ENCODE assay signal across 8 cellular contexts in the genomic region with DNA sequence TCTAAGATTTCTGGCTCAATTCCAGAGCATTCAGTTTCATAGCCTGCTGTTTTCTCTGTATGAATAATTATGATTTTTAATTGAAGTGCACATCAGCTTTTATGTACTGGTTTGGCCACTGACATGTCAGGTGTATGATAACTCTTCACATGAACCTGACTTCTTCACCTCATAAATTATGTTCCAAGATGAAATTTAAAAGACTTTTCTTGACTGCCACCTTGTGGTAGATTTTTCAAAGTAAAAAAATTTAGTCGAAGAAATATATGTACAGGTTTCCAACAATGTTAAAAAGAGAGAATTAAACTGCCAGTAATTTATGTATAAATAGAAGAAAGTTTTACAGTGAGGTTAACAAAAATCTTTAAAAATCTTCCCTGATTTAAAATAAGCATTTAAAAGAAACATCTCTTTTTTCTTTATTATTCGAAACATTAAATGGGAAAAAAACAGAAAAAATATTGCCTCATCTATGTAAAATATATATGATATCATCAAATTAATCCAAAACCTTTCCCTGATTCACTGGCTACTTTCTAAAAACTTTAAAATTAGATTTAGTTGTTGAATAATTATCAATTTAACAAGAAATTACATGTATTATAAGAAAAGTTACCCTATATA.
A peak's percentile ranks its signal among the peaks of the same experiment; 100 is the strongest.
DNase-seq lines count a peak whose midpoint lies in the region; ATAC-seq and TF ChIP-seq lines count a peak whose summit lies in the region.

No MANE protein-coding gene starts in this region.

- H3K27ac ChIP-seq in left ventricle myocardium inferior (replicated peaks): no peak overlapping the region
- H3K27ac ChIP-seq in right cardiac atrium (ENCODE audit: low read length): no peak overlapping the region
- no peak overlapping the region for H3K27ac ChIP-seq in OCI-LY7 (ENCODE audit: low read depth, low read length, poor library complexity, severe bottlenecking)
- no peak overlapping the region for H3K27ac ChIP-seq in upper lobe of right lung

- H3K4me3 ChIP-seq in left ventricle myocardium inferior (no peak overlapping the region), right cardiac atrium (ENCODE audit: low read length) (no peak overlapping the region), OCI-LY7 (ENCODE audit: low read depth, low read length, poor library complexity, severe bottlenecking) (no peak overlapping the region), upper lobe of right lung (no peak overlapping the region)

- H3K4me1 ChIP-seq in left ventricle myocardium inferior (no peaks in the 10 kb centered on the region), right cardiac atrium (ENCODE audit: control insufficient read depth, insufficient read depth, low read length) (no peaks in the 10 kb centered on the region), OCI-LY7 (ENCODE audit: insufficient read depth, low read length, poor library complexity, severe bottlenecking) (no peaks in the 10 kb centered on the region), upper lobe of right lung (no peaks in the 10 kb centered on the region)

- no peaks in the 10 kb centered on the region for H4K20me1 ChIP-seq in OCI-LY7 (ENCODE audit: insufficient read depth, low read length)

- H3K36me3 ChIP-seq in left ventricle myocardium inferior (no peaks in the 10 kb centered on the region), OCI-LY7 (ENCODE audit: insufficient read depth, low read length) (no peaks in the 10 kb centered on the region), upper lobe of right lung (no peaks in the 10 kb centered on the region)

- H3K27me3 ChIP-seq in left ventricle myocardium inferior (ENCODE audit: low read depth) (no peaks in the 10 kb centered on the region), right cardiac atrium (ENCODE audit: control insufficient read depth, insufficient read depth) (no peaks in the 10 kb centered on the region), upper lobe of right lung (no peaks in the 10 kb centered on the region)

- CTCF ChIA-PET in OCI-LY7 (lab: Charles Lee; ENCODE audit: unreplicated experiment): no interaction called here

- H2AFZ ChIP-seq in OCI-LY7 (ENCODE audit: low read length): no peak overlapping the region

- 50% methylated on average over 2 of the region's 2 CpGs for WGBS in right cardiac atrium

- DNase-seq in left ventricle myocardium inferior: no peak
- DNase-seq in right cardiac atrium: no peak
- peak; percentile 26 for DNase-seq in OCI-LY7 (ENCODE audit: low spot score)
- peak; percentile 38 for DNase-seq in fibroblast of peridontal ligament (ENCODE audit: extremely low read depth)
- DNase-seq in upper lobe of right lung: no peak
- no peak for DNase-seq in NCI-H524 treated with DMSO at 0.1 percent for 48 hours (lab: John Stamatoyannopoulos, UW)

- intact Hi-C loops in left ventricle myocardium inferior (cut with micrococcal nuclease) (no loop called here), right cardiac atrium (cut with DNase I) (no loop called here), OCI-LY7 (cut with micrococcal nuclease; ENCODE audit: unreplicated experiment) (loop anchor here (5.0 kb wide), 2 partner anchors 300 to 475 kb away; no protein-coding TSS in a partner anchor), upper lobe of right lung (cut with DNase I) (no loop called here)

- no peaks in the 10 kb centered on the region for H3K9me2 ChIP-seq in OCI-LY7 (ENCODE audit: insufficient read depth, low read length)

- no TSS peak for BruUV-seq in OCI-LY7 (replicated peaks; lab: Mats Ljungman, UMichigan)

- H3K9me3 ChIP-seq in left ventricle myocardium inferior (replicated peaks) (no peaks in the 10 kb centered on the region), right cardiac atrium (ENCODE audit: control insufficient read depth, low read length) (no peaks in the 10 kb centered on the region), OCI-LY7 (ENCODE audit: low read length) (no peaks in the 10 kb centered on the region), upper lobe of right lung (no peaks in the 10 kb centered on the region)

- ATAC-seq in right cardiac atrium (no peak), upper lobe of right lung (no peak), HG03196 (IDR thresholded peaks at IDR 0.05; ENCODE audit: unreplicated experiment) (no peak), GM21360 (IDR thresholded peaks at IDR 0.05; ENCODE audit: unreplicated experiment) (no peak)

- no peaks in the 10 kb centered on the region for H3K79me2 ChIP-seq in OCI-LY7 (ENCODE audit: insufficient read depth, low read depth, low read length)

- TF ChIP-seq CTCF in left ventricle myocardium inferior (IDR thresholded peaks at IDR 0.05; ENCODE audit: borderline replicate concordance) (peak; percentile 51), OCI-LY7 (conservative IDR thresholded peaks at IDR 0.05; ENCODE audit: low read length) (peak; percentile 82), upper lobe of right lung (IDR thresholded peaks at IDR 0.05) (peak; percentile 46)

- POLR2A ChIA-PET in OCI-LY7 (lab: Charles Lee): no interaction called here

- no peak overlapping the region for H3K4me2 ChIP-seq in OCI-LY7 (ENCODE audit: low read length)

Comparison
In these comparisons a context has a peak if more than half of its experiments do, and no peak if none do; other contexts are left out.
1. DNase-seq: peak in OCI-LY7 (single experiment) and fibroblast of peridontal ligament (single experiment); none in left ventricle myocardium inferior (single experiment), right cardiac atrium (0 of 3), upper lobe of right lung (single experiment) and NCI-H524 treated with DMSO at 0.1 percent for 48 hours (single experiment).
2. Peak in every context shown above with its lines, with median percentiles within 50 percentile points of each other: CTCF ChIP-seq.